Comparison of ENCODE assay signal across 24 cellular contexts in genomic region chr5:73647721-73648120, GRCh38.
"Had no signal": no experiment of that assay in that cellular context is flagged by ENCODE, and none has a peak within 500 bp of the region (broad histone marks: within the 10 kb centered on the region; RNA-seq: fewer than 3 reads in every experiment).

No MANE protein-coding gene starts in this region.

- H3K79me2 ChIP-seq: hepatocyte had no signal

- H3K4me2 ChIP-seq: hepatocyte, smooth muscle cell had no signal

- H3K27ac ChIP-seq: colonic mucosa, esophagus squamous epithelium, hepatocyte, left lung, lower lobe of right lung, neutrophil, pancreas, suprapubic skin, transverse colon had no signal

- H3K4me3 ChIP-seq: colonic mucosa, esophagus squamous epithelium, hepatocyte, left lung, lower lobe of right lung, pancreas, smooth muscle cell, suprapubic skin, transverse colon had no signal

- DNase-seq: colonic mucosa; effector memory CD4-positive, alpha-beta T cell; erythroblast; esophagus squamous epithelium; head of caudate nucleus; left cardiac atrium; left lung; lower lobe of right lung; pancreas; stimulated activated CD4-positive, alpha-beta T cell treated with anti-CD3 and anti-CD28 coated beads, Interleukin-12 subunit alpha, Interleukin-12 subunit beta, amount 100 ng/mL, for 4 hours; stimulated activated CD4-positive, alpha-beta T cell treated with anti-CD3 and anti-CD28 coated beads, Interleukin-1b, Interleukin-23, amount 100 ng/mL, for 48 hours; stimulated activated CD4-positive, alpha-beta T cell treated with anti-CD3 and anti-CD28 coated beads, Interleukin-4, amount 100 ng/mL, for 1 hour; stimulated activated CD8-positive, alpha-beta memory T cell treated with anti-CD3 and anti-CD28 coated beads, Interleukin-4, amount 100 ng/mL, for 48 hours; stimulated activated naive CD4-positive, alpha-beta T cell; stimulated activated naive CD8-positive, alpha-beta T cell treated with anti-CD3 and anti-CD28 coated beads, Interleukin-15, amount 100 ng/mL, for 72 hours; transverse colon had no signal

- H3K36me3 ChIP-seq: colonic mucosa, esophagus squamous epithelium, left lung, lower lobe of right lung, neutrophil, pancreas, suprapubic skin, transverse colon had no signal

- H2AFZ ChIP-seq: hepatocyte had no signal

- H3K9me3 ChIP-seq: colonic mucosa, esophagus squamous epithelium, left lung, lower lobe of right lung, neutrophil, pancreas, suprapubic skin, transverse colon had no signal

- H3K27me3 ChIP-seq: colonic mucosa, esophagus squamous epithelium, hepatocyte, left lung, neutrophil, pancreas, suprapubic skin, transverse colon had no signal

- H3K4me1 ChIP-seq: colonic mucosa, left lung had no signal

- ATAC-seq: left cardiac atrium; left lung; lower lobe of right lung; natural killer cell treated with Interleukin-12 subunit alpha and Interleukin-12 subunit beta and Interleukin-15 and Interleukin-18, amount 100 ng/mL, for 72 hours; sciatic nerve; stimulated activated naive CD8-positive, alpha-beta T cell treated with anti-CD3 and anti-CD28 coated beads, Interleukin-15, amount 100 ng/mL, for 72 hours had no signal

- FAIRE-seq: endothelial cell of umbilical vein, frontal cortex had no signal
